1 cellular context compared by ENCODE assay signal in genomic region chr2:234676109-234676858, GRCh38.
TF ChIP-seq lines count a peak whose summit lies in the region.

No MANE protein-coding gene starts in this region.

TF ChIP-seq in HepG2, 621 proteins besides CTCF, POLR2A, EP300 and RAD21 (continued from another document and continues in another):
- TF ChIP-seq, protein P1, sequence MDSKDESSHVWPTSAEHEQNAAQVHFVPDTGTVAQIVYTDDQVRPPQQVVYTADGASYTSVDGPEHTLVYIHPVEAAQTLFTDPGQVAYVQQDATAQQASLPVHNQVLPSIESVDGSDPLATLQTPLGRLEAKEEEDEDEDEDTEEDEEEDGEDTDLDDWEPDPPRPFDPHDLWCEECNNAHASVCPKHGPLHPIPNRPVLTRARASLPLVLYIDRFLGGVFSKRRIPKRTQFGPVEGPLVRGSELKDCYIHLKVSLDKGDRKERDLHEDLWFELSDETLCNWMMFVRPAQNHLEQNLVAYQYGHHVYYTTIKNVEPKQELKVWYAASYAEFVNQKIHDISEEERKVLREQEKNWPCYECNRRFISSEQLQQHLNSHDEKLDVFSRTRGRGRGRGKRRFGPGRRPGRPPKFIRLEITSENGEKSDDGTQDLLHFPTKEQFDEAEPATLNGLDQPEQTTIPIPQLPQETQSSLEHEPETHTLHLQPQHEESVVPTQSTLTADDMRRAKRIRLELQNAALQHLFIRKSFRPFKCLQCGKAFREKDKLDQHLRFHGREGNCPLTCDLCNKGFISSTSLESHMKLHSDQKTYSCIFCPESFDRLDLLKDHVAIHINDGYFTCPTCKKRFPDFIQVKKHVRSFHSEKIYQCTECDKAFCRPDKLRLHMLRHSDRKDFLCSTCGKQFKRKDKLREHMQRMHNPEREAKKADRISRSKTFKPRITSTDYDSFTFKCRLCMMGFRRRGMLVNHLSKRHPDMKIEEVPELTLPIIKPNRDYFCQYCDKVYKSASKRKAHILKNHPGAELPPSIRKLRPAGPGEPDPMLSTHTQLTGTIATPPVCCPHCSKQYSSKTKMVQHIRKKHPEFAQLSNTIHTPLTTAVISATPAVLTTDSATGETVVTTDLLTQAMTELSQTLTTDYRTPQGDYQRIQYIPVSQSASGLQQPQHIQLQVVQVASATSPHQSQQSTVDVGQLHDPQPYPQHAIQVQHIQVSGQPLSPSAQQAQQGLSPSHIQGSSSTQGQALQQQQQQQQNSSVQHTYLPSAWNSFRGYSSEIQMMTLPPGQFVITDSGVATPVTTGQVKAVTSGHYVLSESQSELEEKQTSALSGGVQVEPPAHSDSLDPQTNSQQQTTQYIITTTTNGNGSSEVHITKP (CRISPR knock-in tag; IDR thresholded peaks at IDR 0.05; ENCODE audit: low read depth): peak; percentile 57; the same call in 1 of the 2 replicates
- no peak for TF ChIP-seq MXD3 (CRISPR knock-in tag; IDR thresholded peaks at IDR 0.05)
- TF ChIP-seq ZNF776 (CRISPR knock-in tag; IDR thresholded peaks at IDR 0.05): no peak
- TF ChIP-seq SAFB2 (CRISPR knock-in tag; IDR thresholded peaks at IDR 0.05; ENCODE audit: borderline replicate concordance, low read depth): no peak
- TF ChIP-seq, protein P2, sequence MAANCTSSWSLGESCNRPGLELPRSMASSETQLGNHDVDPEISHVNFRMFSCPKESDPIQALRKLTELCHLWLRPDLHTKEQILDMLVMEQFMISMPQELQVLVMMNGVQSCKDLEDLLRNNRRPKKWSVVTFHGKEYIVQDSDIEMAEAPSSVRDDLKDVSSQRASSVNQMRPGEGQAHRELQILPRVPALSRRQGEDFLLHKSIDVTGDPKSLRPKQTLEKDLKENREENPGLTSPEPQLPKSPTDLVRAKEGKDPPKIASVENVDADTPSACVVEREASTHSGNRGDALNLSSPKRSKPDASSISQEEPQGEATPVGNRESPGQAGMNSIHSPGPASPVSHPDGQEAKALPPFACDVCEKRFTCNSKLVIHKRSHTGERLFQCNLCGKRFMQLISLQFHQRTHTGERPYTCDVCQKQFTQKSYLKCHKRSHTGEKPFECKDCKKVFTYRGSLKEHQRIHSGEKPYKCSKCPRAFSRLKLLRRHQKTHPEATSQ (CRISPR knock-in tag; IDR thresholded peaks at IDR 0.05; ENCODE audit: borderline replicate concordance): no peak
- TF ChIP-seq MXD4 (CRISPR knock-in tag; IDR thresholded peaks at IDR 0.05): no peak; the same call in 1 of the 2 replicates
- no peak for TF ChIP-seq BHLHE40 (IDR thresholded peaks at IDR 0.05; ENCODE audit: low read length)
- 0 out of 2 replicates have a peak, but pooled peaks have one; percentile 63 for TF ChIP-seq ZNF33A (CRISPR knock-in tag; IDR thresholded peaks at IDR 0.05; ENCODE audit: borderline replicate concordance)
- TF ChIP-seq ZNF329 (CRISPR knock-in tag; IDR thresholded peaks at IDR 0.05; ENCODE audit: low read depth): no peak
- no peak for TF ChIP-seq IRF9 (CRISPR knock-in tag; IDR thresholded peaks at IDR 0.05; ENCODE audit: borderline replicate concordance)
- TF ChIP-seq POLR2AphosphoS5 (IDR thresholded peaks at IDR 0.05; ENCODE audit: low read depth, low read length): no peak; the same call in 1 of the 2 replicates
- peak; percentile 97 for TF ChIP-seq NCOA2 (CRISPR knock-in tag; IDR thresholded peaks at IDR 0.05)
- no peak for TF ChIP-seq ZNF841 (CRISPR knock-in tag; IDR thresholded peaks at IDR 0.05; ENCODE audit: borderline replicate concordance)
- TF ChIP-seq JUND (CRISPR knock-in tag; IDR thresholded peaks at IDR 0.05): peak; percentile 62
- peak; percentile 44; the same call in 1 of the 2 replicates for TF ChIP-seq MAX (IDR thresholded peaks at IDR 0.05)
- TF ChIP-seq, protein P3, sequence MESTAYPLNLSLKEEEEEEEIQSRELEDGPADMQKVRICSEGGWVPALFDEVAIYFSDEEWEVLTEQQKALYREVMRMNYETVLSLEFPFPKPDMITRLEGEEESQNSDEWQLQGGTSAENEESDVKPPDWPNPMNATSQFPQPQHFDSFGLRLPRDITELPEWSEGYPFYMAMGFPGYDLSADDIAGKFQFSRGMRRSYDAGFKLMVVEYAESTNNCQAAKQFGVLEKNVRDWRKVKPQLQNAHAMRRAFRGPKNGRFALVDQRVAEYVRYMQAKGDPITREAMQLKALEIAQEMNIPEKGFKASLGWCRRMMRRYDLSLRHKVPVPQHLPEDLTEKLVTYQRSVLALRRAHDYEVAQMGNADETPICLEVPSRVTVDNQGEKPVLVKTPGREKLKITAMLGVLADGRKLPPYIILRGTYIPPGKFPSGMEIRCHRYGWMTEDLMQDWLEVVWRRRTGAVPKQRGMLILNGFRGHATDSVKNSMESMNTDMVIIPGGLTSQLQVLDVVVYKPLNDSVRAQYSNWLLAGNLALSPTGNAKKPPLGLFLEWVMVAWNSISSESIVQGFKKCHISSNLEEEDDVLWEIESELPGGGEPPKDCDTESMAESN (CRISPR knock-in tag; conservative IDR thresholded peaks at IDR 0.05): no peak
- no peak; the same call in 1 of the 2 replicates for TF ChIP-seq ZMAT3 (CRISPR knock-in tag; conservative IDR thresholded peaks at IDR 0.05)
- no peak for TF ChIP-seq NFRKB (IDR thresholded peaks at IDR 0.05)
- no peak; the same call in 1 of the 2 replicates for TF ChIP-seq KAT8 (CRISPR knock-in tag; IDR thresholded peaks at IDR 0.05)
- no peak; the same call in 1 of the 2 replicates for TF ChIP-seq ZNF782 (CRISPR knock-in tag; IDR thresholded peaks at IDR 0.05; ENCODE audit: borderline replicate concordance)
- no peak for TF ChIP-seq ZNF687 (CRISPR knock-in tag; IDR thresholded peaks at IDR 0.05)
- TF ChIP-seq ZNF530 (CRISPR knock-in tag; IDR thresholded peaks at IDR 0.05; ENCODE audit: low read depth): no peak
- no peak for TF ChIP-seq CBX5 (CRISPR knock-in tag; IDR thresholded peaks at IDR 0.05; ENCODE audit: borderline replicate concordance)
- peak; percentile 84; the same call in 1 of the 2 replicates for TF ChIP-seq NFKBIZ (CRISPR knock-in tag; IDR thresholded peaks at IDR 0.05)
- TF ChIP-seq AGO2 (optimal IDR thresholded peaks at IDR 0.05; ENCODE audit: low read depth, low read length): no peak
- no peak for TF ChIP-seq ZFP37 (CRISPR knock-in tag; IDR thresholded peaks at IDR 0.05; ENCODE audit: borderline replicate concordance)
- no peak for TF ChIP-seq HNRNPK (IDR thresholded peaks at IDR 0.05; ENCODE audit: low read depth, low read length, poor library complexity, severe bottlenecking)
- 0 out of 2 replicates have a peak, but pooled peaks have one; percentile 26 for TF ChIP-seq ZSCAN29 (CRISPR knock-in tag; conservative IDR thresholded peaks at IDR 0.05)
- no peak for TF ChIP-seq SIN3A (IDR thresholded peaks at IDR 0.05; ENCODE audit: borderline replicate concordance, low read depth, low read length)
- no peak for TF ChIP-seq REXO4 (CRISPR knock-in tag; IDR thresholded peaks at IDR 0.05; ENCODE audit: borderline replicate concordance)
- no peak for TF ChIP-seq TERF1 (CRISPR knock-in tag; IDR thresholded peaks at IDR 0.05)
- peak; percentile 88; the same call in 1 of the 2 replicates for TF ChIP-seq ZNF644 (CRISPR knock-in tag; IDR thresholded peaks at IDR 0.05; ENCODE audit: low read depth)
- TF ChIP-seq ZNF615 (CRISPR knock-in tag; IDR thresholded peaks at IDR 0.05; ENCODE audit: borderline replicate concordance): no peak
- peak; percentile 67 for TF ChIP-seq KDM1A (CRISPR knock-in tag; IDR thresholded peaks at IDR 0.05)
- TF ChIP-seq CREB1 (IDR thresholded peaks at IDR 0.05): no peak
- peak; percentile 78 for TF ChIP-seq CREB1 (CRISPR knock-in tag; IDR thresholded peaks at IDR 0.05)
- TF ChIP-seq PHF20 (CRISPR knock-in tag; IDR thresholded peaks at IDR 0.05): no peak
- peak; percentile 75; the same call in 1 of the 2 replicates for TF ChIP-seq MIER3 (CRISPR knock-in tag; IDR thresholded peaks at IDR 0.05; ENCODE audit: borderline replicate concordance)
- TF ChIP-seq IKZF4 (CRISPR knock-in tag; IDR thresholded peaks at IDR 0.05; ENCODE audit: borderline replicate concordance, low read depth, not compliant biosample characterization): no peak
- no peak for TF ChIP-seq ZNF569 (CRISPR knock-in tag; IDR thresholded peaks at IDR 0.05; ENCODE audit: borderline replicate concordance)
- TF ChIP-seq SKIL (CRISPR knock-in tag; IDR thresholded peaks at IDR 0.05; ENCODE audit: borderline replicate concordance): 0 out of 2 replicates have a peak, but pooled peaks have one; percentile 47
- TF ChIP-seq FOSL2 (CRISPR knock-in tag; IDR thresholded peaks at IDR 0.05): peak; percentile 89
- peak; percentile 54; the same call in 1 of the 2 replicates for TF ChIP-seq ZNF292 (CRISPR knock-in tag; IDR thresholded peaks at IDR 0.05; ENCODE audit: borderline replicate concordance, low read depth)
- TF ChIP-seq, protein P4, sequence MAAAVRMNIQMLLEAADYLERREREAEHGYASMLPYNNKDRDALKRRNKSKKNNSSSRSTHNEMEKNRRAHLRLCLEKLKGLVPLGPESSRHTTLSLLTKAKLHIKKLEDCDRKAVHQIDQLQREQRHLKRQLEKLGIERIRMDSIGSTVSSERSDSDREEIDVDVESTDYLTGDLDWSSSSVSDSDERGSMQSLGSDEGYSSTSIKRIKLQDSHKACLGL (CRISPR knock-in tag; IDR thresholded peaks at IDR 0.05): no peak
- TF ChIP-seq ZSCAN31 (CRISPR knock-in tag; IDR thresholded peaks at IDR 0.05; ENCODE audit: low read depth): 0 out of 2 replicates have a peak, but pooled peaks have one; percentile 30
- no peak for TF ChIP-seq ZNF598 (CRISPR knock-in tag; IDR thresholded peaks at IDR 0.05; ENCODE audit: borderline replicate concordance)
